8 cellular contexts compared by ENCODE assay signal in genomic region chr11:58654079-58654907, GRCh38. TPM values are rescaled to one million over a fixed set of nuclear protein-coding genes. Genes with fewer than 3 reads are reported as not detected.
DNase-seq lines count a peak whose midpoint lies in the region; ATAC-seq, FAIRE-seq and TF ChIP-seq lines count a peak whose summit lies in the region.

No MANE protein-coding gene starts in this region.

- no peak for TF ChIP-seq POLR2A in H54 (IDR thresholded peaks at IDR 0.05; ENCODE audit: low read depth, low read length)

- peak; percentile 84 for ATAC-seq in Right ventricle myocardium inferior

- H3K36me3 ChIP-seq in GM06990 (ENCODE audit: control insufficient read depth, insufficient read depth, low read length) = no peaks in the 10 kb centered on the region

- no peak overlapping the region for H3K4me3 ChIP-seq in GM06990 (replicated peaks; ENCODE audit: low read depth, low read length)

- H3K27ac Mint-ChIP-seq in activated naive CD4-positive, alpha-beta T cell treated with anti-CD3 and anti-CD28 coated beads, Interleukin-2, amount 10 ng/mL, durations not matched to agents 7 days and 5 days = no peak overlapping the region

- no peaks in the 10 kb centered on the region for H3K36me3 Mint-ChIP-seq in activated naive CD4-positive, alpha-beta T cell treated with anti-CD3 and anti-CD28 coated beads, Interleukin-2, amount 10 ng/mL, durations not matched to agents 7 days and 5 days

- intact Hi-C loops in Right ventricle myocardium inferior (cut with DNase I) = no loop called here
- intact Hi-C loops in posterior vena cava (cut with DNase I) = no loop called here

- DNase-seq in GM06990 (ENCODE audit: extremely low read depth, insufficient read length) = peak; percentile 51
- DNase-seq in H54 (ENCODE audit: insufficient read length, low spot score) = peak; percentile 55
- peak; percentile 64 for DNase-seq in SK-N-DZ (ENCODE audit: low spot score)
- peak; percentile 82 for DNase-seq in activated naive CD4-positive, alpha-beta T cell treated with anti-CD3 and anti-CD28 coated beads, Interleukin-2, amount 10 ng/mL, durations not matched to agents 7 days and 5 days
- DNase-seq in Right ventricle myocardium inferior (ENCODE audit: missing footprints) = peak; percentile 90
- DNase-seq in posterior vena cava (ENCODE audit: low spot score) = peak; percentile 92
- DNase-seq in ureter (ENCODE audit: low spot score) = peak; percentile 64

- H3K9me3 Mint-ChIP-seq in activated naive CD4-positive, alpha-beta T cell treated with anti-CD3 and anti-CD28 coated beads, Interleukin-2, amount 10 ng/mL, durations not matched to agents 7 days and 5 days = no peaks in the 10 kb centered on the region

- H3K27me3 Mint-ChIP-seq in activated naive CD4-positive, alpha-beta T cell treated with anti-CD3 and anti-CD28 coated beads, Interleukin-2, amount 10 ng/mL, durations not matched to agents 7 days and 5 days = no peaks in the 10 kb centered on the region

- H3K4me1 Mint-ChIP-seq in activated naive CD4-positive, alpha-beta T cell treated with anti-CD3 and anti-CD28 coated beads, Interleukin-2, amount 10 ng/mL, durations not matched to agents 7 days and 5 days = peaks cover 10% of the 10 kb centered on the region

- TF ChIP-seq CTCF in GM06990 (IDR thresholded peaks at IDR 0.05; ENCODE audit: insufficient read depth, low read length, poor library complexity, severe bottlenecking) (peak; percentile 97), LNCAP (IDR thresholded peaks at IDR 0.05) (peak; percentile 97)

- peak; percentile 70 for FAIRE-seq in H54 (lab: Jason Lieb, UNC)

- H3K27me3 ChIP-seq in GM06990 (replicated peaks; ENCODE audit: control insufficient read depth, insufficient read depth, low read length) = no peaks in the 10 kb centered on the region

- CTCF ChIA-PET in activated naive CD4-positive, alpha-beta T cell treated with anti-CD3 and anti-CD28 coated beads, Interleukin-2, amount 10 ng/mL, durations not matched to agents 7 days and 5 days (lab: Charles Lee) = interaction anchor here (1.0 to 3.6 kb wide), 7 partner anchors 15 to 134 kb away, joined by 3 to 33 read pairs (median 3); no protein-coding TSS in a partner anchor

- no peak overlapping the region for H3K4me3 Mint-ChIP-seq in activated naive CD4-positive, alpha-beta T cell treated with anti-CD3 and anti-CD28 coated beads, Interleukin-2, amount 10 ng/mL, durations not matched to agents 7 days and 5 days

RNA-seq across cellular contexts. Expression of gene CNTF, which starts 31.8 kb away (rescaled TPM):
- polyA plus RNA-seq in SK-N-DZ (2014; cell fraction: cytosol; rRNA removed) = 0.66 and 1.2 TPM in 2 replicates
- polyA plus RNA-seq in SK-N-DZ (2014; cell fraction: nucleus; rRNA removed) = 2.5 and 7.0 TPM in 2 replicates
- total RNA-seq in Right ventricle myocardium inferior = 0.70 TPM
- total RNA-seq in posterior vena cava = 1 to 10 TPM; 1.7 to 2.3 TPM
- 1.8 TPM for total RNA-seq in ureter
